ENCODE assay signal across 10 cellular contexts in genomic region chr9:133122935-133123611, GRCh38. TPM values are rescaled to one million over a fixed set of nuclear protein-coding genes. Genes with fewer than 3 reads are reported as not detected.
DNase-seq lines count a peak whose midpoint lies in the region; ATAC-seq and TF ChIP-seq lines count a peak whose summit lies in the region.
"Had no signal": no experiment of that assay in that cellular context is flagged by ENCODE, and none has a peak within 500 bp of the region (broad histone marks: within the 10 kb centered on the region; RNA-seq: fewer than 3 reads in every experiment).

No MANE protein-coding gene starts in this region.

- H3K4me1 ChIP-seq in mucosa of rectum (ENCODE audit: control insufficient read depth in 2 of 2, insufficient read depth in 2 of 2, low read length in 2 of 2) (peaks cover 46 to 68% of the 10 kb centered on the region in 2 donors), upper lobe of left lung (peaks cover 70 to 88% (median 81%) of the 10 kb centered on the region in 4 donors)

- CTCF ChIA-PET in activated naive CD4-positive, alpha-beta T cell treated with anti-CD3 and anti-CD28 coated beads for 36 hours (lab: Charles Lee) = interaction anchor here (0.6 to 1.3 kb wide), 5 partner anchors 11 to 101 kb away, joined by 3 to 8 read pairs (median 3); no protein-coding TSS in a partner anchor

- 54 to 61% methylated on average over 17 to 19 of the region's 19 CpGs for WGBS in upper lobe of left lung, 2 donors

- H3K4me3 Mint-ChIP-seq in activated naive CD4-positive, alpha-beta T cell treated with anti-CD3 and anti-CD28 coated beads for 36 hours = no peak overlapping the region

- peak overlapping the region; percentile 39 for H3K27ac Mint-ChIP-seq in activated naive CD4-positive, alpha-beta T cell treated with anti-CD3 and anti-CD28 coated beads for 36 hours

- H3K9ac ChIP-seq in mucosa of rectum (ENCODE audit: low read depth in 1 of 2, low read length in 2 of 2) = peak overlapping the region in 1 of 2 donors; percentile 39
- H3K9ac ChIP-seq: KMS-11 had no signal

- ATAC-seq in upper lobe of left lung (ENCODE audit: low FRiP score in 2 of 2) = no peak

- H3K4me3 ChIP-seq in cardiac fibroblast (replicated peaks in 1 of 2; ENCODE audit: low read depth in 2 of 2, low read length in 2 of 2) (no peak overlapping the region), mucosa of rectum (ENCODE audit: low read length in 2 of 2) (no peak overlapping the region), upper lobe of left lung (no peak overlapping the region)

- H3K9me3 Mint-ChIP-seq in activated naive CD4-positive, alpha-beta T cell treated with anti-CD3 and anti-CD28 coated beads for 36 hours = no peaks in the 10 kb centered on the region

- TF ChIP-seq CTCF in cardiac fibroblast (IDR thresholded peaks at IDR 0.05; ENCODE audit: low read depth, low read length) (no peak), upper lobe of left lung (IDR thresholded peaks at IDR 0.05) (no peak)

- no peak for TF ChIP-seq EP300 in upper lobe of left lung (IDR thresholded peaks at IDR 0.05)

- H3K27me3 ChIP-seq in mucosa of rectum (ENCODE audit: control insufficient read depth in 2 of 2, insufficient read depth in 2 of 2, low read length in 2 of 2) (no peaks in the 10 kb centered on the region), upper lobe of left lung (no peaks in the 10 kb centered on the region)

- H3K4me1 Mint-ChIP-seq in activated naive CD4-positive, alpha-beta T cell treated with anti-CD3 and anti-CD28 coated beads for 36 hours (ENCODE audit: low read depth) = peaks cover 47% of the 10 kb centered on the region

- no peaks in the 10 kb centered on the region for H3K9me3 ChIP-seq in mucosa of rectum (ENCODE audit: control insufficient read depth in 2 of 2, low read length in 2 of 2)
- H3K9me3 ChIP-seq in upper lobe of left lung = no peaks in the 10 kb centered on the region

- H3K27me3 Mint-ChIP-seq in activated naive CD4-positive, alpha-beta T cell treated with anti-CD3 and anti-CD28 coated beads for 36 hours (ENCODE audit: low read depth) = no peaks in the 10 kb centered on the region

- DNase-seq in activated naive CD4-positive, alpha-beta T cell treated with anti-CD3 and anti-CD28 coated beads for 36 hours = no peak
- no peak for DNase-seq in activated naive CD4-positive, alpha-beta T cell treated with anti-CD3 and anti-CD28 coated beads, Interleukin-2, amount 50 U/mL, for 16 hours
- DNase-seq in cardiac fibroblast (ENCODE audit: low read depth in 2 of 2) = peak; percentile 34 to 54
- DNase-seq in upper lobe of left lung = no peak
- DNase-seq in nucleus accumbens (lab: John Stamatoyannopoulos, UW) = no peak
- DNase-seq in MV-4-11 (lab: John Stamatoyannopoulos, UW) = no peak
- no peak for DNase-seq in activated CD4-positive, CD25-positive, alpha-beta regulatory T cell (lab: John Stamatoyannopoulos, UW)
- DNase-seq: dermis blood vessel endothelial cell had no signal

- intact Hi-C loops in activated naive CD4-positive, alpha-beta T cell treated with anti-CD3 and anti-CD28 coated beads for 36 hours (cut with micrococcal nuclease) = no loop called here

- TF ChIP-seq POLR2A in upper lobe of left lung (IDR thresholded peaks at IDR 0.05) = no peak

- H3K36me3 Mint-ChIP-seq in activated naive CD4-positive, alpha-beta T cell treated with anti-CD3 and anti-CD28 coated beads for 36 hours (ENCODE audit: low read depth) = peaks cover 2% of the 10 kb centered on the region

- peak overlapping the region; percentile 59 to 86 for H3K27ac ChIP-seq in mucosa of rectum (ENCODE audit: low read depth in 2 of 2, low read length in 2 of 2)
- H3K27ac ChIP-seq in upper lobe of left lung = peak overlapping the region; percentile 92 to 96 (median 94)
- H3K27ac ChIP-seq: KMS-11 had no signal

- H3K36me3 ChIP-seq in mucosa of rectum (ENCODE audit: control insufficient read depth in 2 of 2, insufficient read depth in 2 of 2, low read length in 2 of 2) (no peaks in the 10 kb centered on the region), upper lobe of left lung (no peaks in the 10 kb centered on the region)

RNA-seq across cellular contexts. Expression of gene RALGDS, which starts 2.0 kb away (rescaled TPM):
- total RNA-seq in activated naive CD4-positive, alpha-beta T cell treated with anti-CD3 and anti-CD28 coated beads for 36 hours = 10 to 100 TPM; 29.5 to 32.5 TPM
- 100 to 1,000 TPM in 3 of 6 donors, 10 to 100 TPM in 3; 57.1 to 117 (median 88.9) TPM for total RNA-seq in upper lobe of left lung

RNA-seq across cellular contexts. Expression of gene GBGT1, which starts 40.6 kb away (rescaled TPM):
- total RNA-seq in activated naive CD4-positive, alpha-beta T cell treated with anti-CD3 and anti-CD28 coated beads for 36 hours = 1 to 10 TPM; 3.9 to 4.7 TPM
- 10 to 100 TPM in 5 of 6 donors, 1 to 10 TPM in 1; 9.1 to 71.2 (median 36.0) TPM for total RNA-seq in upper lobe of left lung

Comparison
In these comparisons a context has a peak if more than half of its experiments do, and no peak if none do; other contexts are left out.
1. DNase-seq: peak in cardiac fibroblast (2 of 2); none in activated naive CD4-positive, alpha-beta T cell treated with anti-CD3 and anti-CD28 coated beads for 36 hours (single experiment), activated naive CD4-positive, alpha-beta T cell treated with anti-CD3 and anti-CD28 coated beads, Interleukin-2, amount 50 U/mL, for 16 hours (single experiment), upper lobe of left lung (0 of 2), nucleus accumbens (0 of 56), MV-4-11 (single experiment) and activated CD4-positive, CD25-positive, alpha-beta regulatory T cell (0 of 4).